1 cellular context compared by ENCODE assay signal in the genomic region with DNA sequence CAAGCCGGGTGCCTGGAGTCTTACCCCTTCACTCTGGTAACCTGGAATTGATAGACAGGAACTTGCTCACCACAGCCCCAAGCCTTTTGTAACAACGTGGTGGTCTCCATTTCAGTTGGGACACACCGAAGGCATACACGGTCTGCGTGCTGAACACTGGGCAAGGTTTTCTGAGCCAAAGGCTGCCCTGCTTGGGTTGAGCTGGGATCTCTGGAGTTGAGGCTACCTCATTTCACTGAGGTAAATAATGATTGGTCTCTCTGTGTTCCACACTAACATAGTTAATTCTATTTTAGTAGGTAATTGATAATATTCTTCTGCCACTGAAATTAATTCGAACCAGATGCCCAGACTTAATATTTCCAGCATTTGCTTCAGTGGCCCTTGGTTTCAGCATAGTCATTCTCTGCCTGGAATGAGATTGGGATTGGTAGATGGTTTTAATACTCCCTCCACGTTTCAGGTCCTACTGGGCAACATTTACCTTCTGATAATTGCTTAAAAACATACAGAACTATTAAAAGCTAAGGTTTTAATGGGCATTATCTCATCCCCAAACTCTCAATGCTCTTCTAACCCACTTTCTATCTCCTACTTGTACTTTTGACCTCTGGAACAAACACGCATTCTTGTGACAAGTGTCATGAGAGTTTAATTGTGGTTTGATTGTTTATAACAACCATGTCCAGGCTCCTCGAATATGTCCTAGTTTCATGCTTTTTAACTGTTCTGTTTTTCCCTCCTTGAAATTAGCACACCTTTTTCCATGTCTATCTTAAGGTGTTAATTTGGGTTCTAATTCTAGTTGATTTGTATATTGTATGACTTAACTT.
TF ChIP-seq lines count a peak whose summit lies in the region.

No MANE protein-coding gene starts in this region.

TF ChIP-seq in HCT116, 20 proteins besides CTCF, POLR2A, EP300 and RAD21 (continued from another document):
- TF ChIP-seq, protein P1, sequence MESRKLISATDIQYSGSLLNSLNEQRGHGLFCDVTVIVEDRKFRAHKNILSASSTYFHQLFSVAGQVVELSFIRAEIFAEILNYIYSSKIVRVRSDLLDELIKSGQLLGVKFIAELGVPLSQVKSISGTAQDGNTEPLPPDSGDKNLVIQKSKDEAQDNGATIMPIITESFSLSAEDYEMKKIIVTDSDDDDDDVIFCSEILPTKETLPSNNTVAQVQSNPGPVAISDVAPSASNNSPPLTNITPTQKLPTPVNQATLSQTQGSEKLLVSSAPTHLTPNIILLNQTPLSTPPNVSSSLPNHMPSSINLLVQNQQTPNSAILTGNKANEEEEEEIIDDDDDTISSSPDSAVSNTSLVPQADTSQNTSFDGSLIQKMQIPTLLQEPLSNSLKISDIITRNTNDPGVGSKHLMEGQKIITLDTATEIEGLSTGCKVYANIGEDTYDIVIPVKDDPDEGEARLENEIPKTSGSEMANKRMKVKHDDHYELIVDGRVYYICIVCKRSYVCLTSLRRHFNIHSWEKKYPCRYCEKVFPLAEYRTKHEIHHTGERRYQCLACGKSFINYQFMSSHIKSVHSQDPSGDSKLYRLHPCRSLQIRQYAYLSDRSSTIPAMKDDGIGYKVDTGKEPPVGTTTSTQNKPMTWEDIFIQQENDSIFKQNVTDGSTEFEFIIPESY (IDR thresholded peaks at IDR 0.05; ENCODE audit: extremely low read depth, insufficient replicate concordance, low read length) = no peak
- TF ChIP-seq EGR1 (IDR thresholded peaks at IDR 0.05; ENCODE audit: low read depth) (no peak), CBX3 (IDR thresholded peaks at IDR 0.05; ENCODE audit: low read depth) (no peak), ZNF274 (IDR thresholded peaks at IDR 0.05; ENCODE audit: low read depth, low read length) (no peak)
- TF ChIP-seq, protein P2, sequence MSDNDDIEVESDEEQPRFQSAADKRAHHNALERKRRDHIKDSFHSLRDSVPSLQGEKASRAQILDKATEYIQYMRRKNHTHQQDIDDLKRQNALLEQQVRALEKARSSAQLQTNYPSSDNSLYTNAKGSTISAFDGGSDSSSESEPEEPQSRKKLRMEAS (IDR thresholded peaks at IDR 0.05) = no peak
